25 cellular contexts compared by ENCODE assay signal in the genomic region with DNA sequence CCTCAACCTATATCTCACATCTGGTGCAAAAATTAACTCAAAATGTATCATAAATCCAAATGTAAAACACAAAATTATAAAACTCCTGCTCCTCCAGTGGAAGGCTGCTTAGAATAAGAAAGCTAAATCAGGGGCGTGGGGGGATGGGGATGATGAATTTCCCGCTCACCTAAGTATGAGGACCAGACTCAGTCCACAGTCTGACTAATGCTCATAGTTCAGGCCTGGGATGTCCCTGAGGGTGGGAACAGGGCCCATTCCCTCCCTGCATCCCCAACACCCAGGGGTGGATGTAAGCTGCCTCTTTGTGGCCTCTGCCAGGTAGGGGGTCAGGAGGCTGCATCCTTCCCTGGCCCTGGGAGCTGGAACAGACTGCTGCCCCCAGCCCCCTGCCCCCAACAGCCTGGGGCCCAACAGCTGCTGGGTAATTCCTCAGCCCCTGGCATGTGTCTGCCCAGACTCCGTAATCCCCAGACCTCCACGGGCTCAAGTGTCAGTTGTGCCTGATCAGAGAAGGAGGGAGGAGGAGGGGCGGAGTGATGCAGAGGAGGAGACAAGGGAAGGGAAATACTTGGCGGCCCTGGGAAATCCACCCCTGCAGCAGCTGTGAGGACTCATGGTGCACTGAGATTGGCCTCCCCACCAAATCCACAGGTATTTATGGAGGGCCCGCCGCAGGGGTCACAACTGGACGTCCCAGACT.
A peak's percentile ranks its signal among the peaks of the same experiment; 100 is the strongest.
DNase-seq lines count a peak whose midpoint lies in the region; ATAC-seq and TF ChIP-seq lines count a peak whose summit lies in the region.
"Had no signal": no experiment of that assay in that cellular context is flagged by ENCODE, and none has a peak within 500 bp of the region (broad histone marks: within the 10 kb centered on the region; RNA-seq: fewer than 3 reads in every experiment).

No MANE protein-coding gene starts in this region.

- H3K9me3 ChIP-seq in cardiac muscle cell (ENCODE audit: low read depth), result no peaks in the 10 kb centered on the region
- H3K9me3 ChIP-seq in right atrium auricular region, result peaks cover 0 to 7% of the 10 kb centered on the region in 2 donors
- no peaks in the 10 kb centered on the region for H3K9me3 ChIP-seq in upper lobe of right lung

- no peak for ATAC-seq in upper lobe of right lung
- no peak for ATAC-seq in HG02981 (IDR thresholded peaks at IDR 0.05; ENCODE audit: unreplicated experiment)
- ATAC-seq: naive thymus-derived CD8-positive, alpha-beta T cell; Right ventricle myocardium inferior had no signal

- TF ChIP-seq CTCF in cardiac muscle cell (IDR thresholded peaks at IDR 0.05; ENCODE audit: low read depth, low read length) (no peak), right atrium auricular region (IDR thresholded peaks at IDR 0.05) (no peak), upper lobe of right lung (IDR thresholded peaks at IDR 0.05) (no peak)

- peak; percentile 10 to 23 for DNase-seq in cardiac muscle cell (ENCODE audit: low read depth in 1 of 2, low spot score in 1 of 2)
- DNase-seq in right atrium auricular region (ENCODE audit: low spot score), result no peak
- DNase-seq in SK-N-DZ (ENCODE audit: low spot score), result peak; percentile 58
- DNase-seq in mesenteric fat pad (ENCODE audit: low spot score), result peak; percentile 69
- peak; percentile 48 for DNase-seq in upper lobe of right lung
- DNase-seq in KG1 (lab: John Stamatoyannopoulos, UW), result no peak
- no peak for DNase-seq in T1000 (lab: John Stamatoyannopoulos, UW)
- DNase-seq: ACHN; activated CD4-positive, alpha-beta T cell treated with anti-CD3 and anti-CD28 coated beads, Interleukin-2, amount 10 ng/mL, durations not matched to agents 7 days and 5 days; activated naive CD4-positive, alpha-beta T cell; anterior cingulate cortex; CD4-positive, CD25-positive, alpha-beta regulatory T cell; central memory CD4-positive, alpha-beta T cell; DND-41; foreskin fibroblast; naive thymus-derived CD8-positive, alpha-beta T cell; NCI-H1048; NCI-H2081; stimulated activated naive CD4-positive, alpha-beta T cell had no signal

- H3K4me3 ChIP-seq in cardiac muscle cell, result no peak overlapping the region
- no peak overlapping the region for H3K4me3 ChIP-seq in right atrium auricular region
- H3K4me3 ChIP-seq in upper lobe of right lung, result no peak overlapping the region
- H3K4me3 ChIP-seq: hepatocyte, skin epidermis had no signal

- intact Hi-C loops in upper lobe of right lung (cut with DNase I), result no loop called here

- H3K4me1 ChIP-seq in cardiac muscle cell (ENCODE audit: low read depth) (peaks cover 3% of the 10 kb centered on the region), right atrium auricular region (no peaks in the 10 kb centered on the region), upper lobe of right lung (no peaks in the 10 kb centered on the region)
- H3K4me1 ChIP-seq: parathyroid adenoma had no signal

- H3K36me3 ChIP-seq in cardiac muscle cell, result no peaks in the 10 kb centered on the region
- H3K36me3 ChIP-seq in right atrium auricular region, result no peaks in the 10 kb centered on the region
- no peaks in the 10 kb centered on the region for H3K36me3 ChIP-seq in upper lobe of right lung

- H3K27ac ChIP-seq in cardiac muscle cell (no peak overlapping the region), right atrium auricular region (no peak overlapping the region), upper lobe of right lung (no peak overlapping the region)
- H3K27ac ChIP-seq: epithelial cell of prostate, hepatocyte, parathyroid adenoma, skin epidermis had no signal

- H3K27me3 ChIP-seq in cardiac muscle cell, result no peaks in the 10 kb centered on the region
- H3K27me3 ChIP-seq in right atrium auricular region, result no peaks in the 10 kb centered on the region
- peaks cover 16% of the 10 kb centered on the region for H3K27me3 ChIP-seq in upper lobe of right lung
- H3K27me3 ChIP-seq: hepatocyte had no signal

Comparison
In these comparisons a context has a peak if more than half of its experiments do, and no peak if none do; other contexts are left out.
1. DNase-seq: peak in cardiac muscle cell (2 of 2), SK-N-DZ (single experiment), mesenteric fat pad (single experiment) and upper lobe of right lung (single experiment); none in right atrium auricular region (single experiment), KG1 (single experiment) and T1000 (single experiment).